Comparison of ENCODE assay signal across 28 cellular contexts in genomic region chr18:10939822-10940221, GRCh38.
"Had no signal": no experiment of that assay in that cellular context is flagged by ENCODE, and none has a peak within 500 bp of the region (broad histone marks: within the 10 kb centered on the region; RNA-seq: fewer than 3 reads in every experiment).

No MANE protein-coding gene starts in this region.

- H3K4me3 Mint-ChIP-seq: stimulated activated effector memory CD8-positive, alpha-beta T cell treated with anti-CD3 and anti-CD28 coated beads, Interleukin-12 subunit alpha, Interleukin-12 subunit beta, amount 100 ng/mL, for 72 hours; stimulated activated memory B cell treated with anti-CD40 and anti-IgM and Interleukin-4, amounts not matched to agents 10 μg/mL and 1 μg/mL and 100 μg/mL, for 72 hours; stimulated activated naive CD8-positive, alpha-beta T cell treated with anti-CD3 and anti-CD28 coated beads, Interleukin-15, amount 100 ng/mL, for 72 hours; stimulated activated naive CD8-positive, alpha-beta T cell treated with anti-CD3 and anti-CD28 coated beads, Interleukin-15, Interleukin-2, amounts not matched to agents 100 ng/mL and 50 ng/mL, for 24 hours; type B pancreatic cell had no signal

- H3K36me3 ChIP-seq: stomach, suprapubic skin, thoracic aorta, thyroid gland, tibial artery, tibial nerve, transverse colon, upper lobe of left lung, upper lobe of right lung, uterus, vagina had no signal

- H3K27me3 Mint-ChIP-seq: stimulated activated memory B cell treated with anti-CD40 and anti-IgM and Interleukin-4, amounts not matched to agents 10 μg/mL and 1 μg/mL and 100 μg/mL, for 72 hours; type B pancreatic cell had no signal

- H3K4me1 Mint-ChIP-seq: stimulated activated effector memory CD8-positive, alpha-beta T cell treated with anti-CD3 and anti-CD28 coated beads, Interleukin-12 subunit alpha, Interleukin-12 subunit beta, amount 100 ng/mL, for 72 hours; stimulated activated memory B cell treated with anti-CD40 and anti-IgM and Interleukin-4, amounts not matched to agents 10 μg/mL and 1 μg/mL and 100 μg/mL, for 72 hours; stimulated activated naive CD8-positive, alpha-beta T cell treated with anti-CD3 and anti-CD28 coated beads, Interleukin-15, amount 100 ng/mL, for 72 hours had no signal

- DNase-seq: stimulated activated CD4-positive, alpha-beta T cell treated with anti-CD3 and anti-CD28 coated beads, Interleukin-2, amount 100 ng/mL, for 48 hours; stimulated activated CD4-positive, alpha-beta T cell treated with anti-CD3 and anti-CD28 coated beads, Interleukin-4, amount 100 ng/mL, for 1 hour; stimulated activated CD4-positive, alpha-beta T cell treated with anti-CD3 and anti-CD28 coated beads, Interleukin-4, amount 100 ng/mL, for 24 hours; stimulated activated CD4-positive, alpha-beta T cell treated with anti-CD3 and anti-CD28 coated beads, Interleukin-4, amount 100 ng/mL, for 4 hours; stimulated activated CD8-positive, alpha-beta memory T cell treated with anti-CD3 and anti-CD28 coated beads, Interleukin-4, amount 100 ng/mL, for 48 hours; stimulated activated naive CD4-positive, alpha-beta T cell; stimulated activated naive CD4-positive, alpha-beta T cell treated with Interleukin-2 at 50 U/mL for 16 hours; stimulated activated naive CD8-positive, alpha-beta T cell treated with anti-CD3 and anti-CD28 coated beads, Interleukin-15, amount 100 ng/mL, for 72 hours; stimulated activated naive CD8-positive, alpha-beta T cell treated with anti-CD3 and anti-CD28 coated beads, Interleukin-15, Interleukin-2, amounts not matched to agents 100 U/mL and 50 U/mL, for 24 hours; stomach; substantia nigra; testis; thyroid gland; tibial artery; transverse colon; trophoblast cell; upper lobe of left lung; upper lobe of right lung; uterus had no signal

- FAIRE-seq: urothelium cell line had no signal

- H3K27me3 ChIP-seq: stomach, suprapubic skin, testis, thyroid gland, tibial artery, tibial nerve, transverse colon, upper lobe of left lung, upper lobe of right lung, uterus, vagina had no signal

- H3K4me3 ChIP-seq: stomach, suprapubic skin, testis, thoracic aorta, thyroid gland, tibial artery, tibial nerve, transverse colon, upper lobe of left lung, upper lobe of right lung, uterus, vagina had no signal

- H3K9me3 ChIP-seq: testis, thyroid gland, uterus, vagina had no signal

- H3K36me3 Mint-ChIP-seq: stimulated activated effector memory CD8-positive, alpha-beta T cell treated with anti-CD3 and anti-CD28 coated beads, Interleukin-12 subunit alpha, Interleukin-12 subunit beta, amount 100 ng/mL, for 72 hours; stimulated activated memory B cell treated with anti-CD40 and anti-IgM and Interleukin-4, amounts not matched to agents 10 μg/mL and 1 μg/mL and 100 μg/mL, for 72 hours had no signal

- H3K27ac ChIP-seq: stomach, suprapubic skin, testis, thoracic aorta, thyroid gland, tibial artery, tibial nerve, transverse colon, upper lobe of left lung, upper lobe of right lung, uterus, vagina had no signal

- ATAC-seq: stimulated activated effector memory CD8-positive, alpha-beta T cell treated with anti-CD3 and anti-CD28 coated beads, Interleukin-12 subunit alpha, Interleukin-12 subunit beta, amount 100 ng/mL, for 72 hours; stimulated activated memory B cell treated with anti-CD40 and anti-IgM and Interleukin-4, amounts not matched to agents 10 μg/mL and 1 μg/mL and 100 μg/mL, for 72 hours; stimulated activated naive CD8-positive, alpha-beta T cell treated with anti-CD3 and anti-CD28 coated beads, Interleukin-15, amount 100 ng/mL, for 72 hours; stimulated activated naive CD8-positive, alpha-beta T cell treated with anti-CD3 and anti-CD28 coated beads, Interleukin-15, Interleukin-2, amounts not matched to agents 100 U/mL and 50 U/mL, for 24 hours; upper lobe of right lung had no signal

- H3K27ac Mint-ChIP-seq: stimulated activated effector memory CD8-positive, alpha-beta T cell treated with anti-CD3 and anti-CD28 coated beads, Interleukin-12 subunit alpha, Interleukin-12 subunit beta, amount 100 ng/mL, for 72 hours; stimulated activated memory B cell treated with anti-CD40 and anti-IgM and Interleukin-4, amounts not matched to agents 10 μg/mL and 1 μg/mL and 100 μg/mL, for 72 hours; stimulated activated naive CD8-positive, alpha-beta T cell treated with anti-CD3 and anti-CD28 coated beads, Interleukin-15, amount 100 ng/mL, for 72 hours; stimulated activated naive CD8-positive, alpha-beta T cell treated with anti-CD3 and anti-CD28 coated beads, Interleukin-15, Interleukin-2, amounts not matched to agents 100 ng/mL and 50 ng/mL, for 24 hours; type B pancreatic cell had no signal

- H3K4me1 ChIP-seq: suprapubic skin, testis, upper lobe of left lung, uterus had no signal
